10 cellular contexts compared by ENCODE assay signal in genomic region chr20:2984956-2985661, GRCh38. TPM values are rescaled to one million over a fixed set of nuclear protein-coding genes. Genes with fewer than 3 reads are reported as not detected.
DNase-seq lines count a peak whose midpoint lies in the region; ATAC-seq and TF ChIP-seq lines count a peak whose summit lies in the region.
"Had no signal": no experiment of that assay in that cellular context is flagged by ENCODE, and none has a peak within 500 bp of the region (broad histone marks: within the 10 kb centered on the region; RNA-seq: fewer than 3 reads in every experiment).

No MANE protein-coding gene starts in this region.

- H4K20me1 ChIP-seq in H9 (ENCODE audit: control insufficient read depth, insufficient read depth, insufficient read length), result no peaks in the 10 kb centered on the region

- no peak for TF ChIP-seq CTCF in H9 (conservative IDR thresholded peaks at IDR 0.05)

- H3K36me3 Mint-ChIP-seq in activated T-cell treated with anti-CD3 and anti-CD28 coated beads, Interleukin-2, amount 50 U/mL, for 72 hours (ENCODE audit: insufficient read depth in 2 of 2), result peaks cover 16 to 38% of the 10 kb centered on the region in 2 donors
- peaks cover 10 to 35% (median 14%) of the 10 kb centered on the region in 3 experiments; a peak in 6 of 7 replicates for H3K36me3 Mint-ChIP-seq in H9 (ENCODE audit: insufficient read depth in 1 of 3, low read depth in 3 of 3)

- H3K23ac ChIP-seq in H9 (ENCODE audit: insufficient read length, low read depth, low read length), result no peak overlapping the region

- no peak overlapping the region for H3T11ph ChIP-seq in H9 (ENCODE audit: low read length)

- H3K23me2 ChIP-seq in H9 (ENCODE audit: insufficient read length, low read depth, low read length, poor library complexity, severe bottlenecking), result no peaks in the 10 kb centered on the region

- no peak overlapping the region for H3K18ac ChIP-seq in H9 (ENCODE audit: insufficient read length, low read depth, low read length)

- no peak overlapping the region for H3K4me3 Mint-ChIP-seq in activated T-cell treated with anti-CD3 and anti-CD28 coated beads, Interleukin-2, amount 50 U/mL, for 72 hours
- no peak overlapping the region for H3K4me3 Mint-ChIP-seq in H9

- H3K9me3 ChIP-seq in H9 (ENCODE audit: control insufficient read depth, low read depth, low read length), result no peaks in the 10 kb centered on the region
- H3K9me3 ChIP-seq: gastrocnemius medialis had no signal

- no peak overlapping the region for H3K14ac ChIP-seq in H9 (ENCODE audit: insufficient read depth, low read length)

- H3K9me3 Mint-ChIP-seq in activated T-cell treated with anti-CD3 and anti-CD28 coated beads, Interleukin-2, amount 50 U/mL, for 72 hours, result no peaks in the 10 kb centered on the region
- no peaks in the 10 kb centered on the region for H3K9me3 Mint-ChIP-seq in H9

- no peak overlapping the region for H2BK20ac ChIP-seq in H9 (ENCODE audit: low read depth, low read length, poor library complexity, severe bottlenecking)

- no CpG with 5 or more reads among the region's 6 CpGs for WGBS in H9 (ENCODE audit: extremely low coverage, insufficient read length, low lambda C conversion rate)

- no peak overlapping the region for H3K4me2 ChIP-seq in H9 (ENCODE audit: insufficient read depth, insufficient read length, low read length)

- no peaks in the 10 kb centered on the region for H3K4me1 ChIP-seq in H9 (ENCODE audit: insufficient read depth, low read length)

- H3K27me3 Mint-ChIP-seq in activated T-cell treated with anti-CD3 and anti-CD28 coated beads, Interleukin-2, amount 50 U/mL, for 72 hours (ENCODE audit: low read depth), result no peaks in the 10 kb centered on the region
- no peaks in the 10 kb centered on the region for H3K27me3 Mint-ChIP-seq in H9 (ENCODE audit: low read depth)

- H3K56ac ChIP-seq in H9 (ENCODE audit: insufficient read length, low read depth, low read length), result no peak overlapping the region

- no peak overlapping the region for H2BK12ac ChIP-seq in H9 (ENCODE audit: insufficient read length, low read depth, low read length)

- DNase-seq in ACHN (peak; percentile 16), G401 (ENCODE audit: low spot score) (peak; percentile 37), islet precursor cell (peak; percentile 90), H9 (no peak), posterior vena cava (ENCODE audit: low spot score) (no peak), hypothalamus (lab: John Stamatoyannopoulos, UW) (no peak), hippocampal formation (lab: John Stamatoyannopoulos, UW) (no peak)
- DNase-seq in activated T-cell treated with anti-CD3 and anti-CD28 coated beads, Interleukin-2, amount 50 U/mL, for 72 hours, result peak; percentile 59 to 62
- DNase-seq: gastrocnemius medialis; stimulated activated naive CD4-positive, alpha-beta T cell treated with Interleukin-2 at 50 U/mL for 16 hours had no signal

- no peak overlapping the region for H2BK15ac ChIP-seq in H9 (ENCODE audit: low read depth, low read length)

- H2AK5ac ChIP-seq in H9 (ENCODE audit: insufficient read length, low read length), result no peak overlapping the region

- H4K8ac ChIP-seq in H9 (replicated peaks; ENCODE audit: insufficient read length, low read depth, low read length), result no peak overlapping the region

- H4K5ac ChIP-seq in H9 (ENCODE audit: insufficient read length, low read depth, low read length), result no peak overlapping the region

- intact Hi-C loops in posterior vena cava (cut with DNase I), result no loop called here

- no peak overlapping the region for H3K27ac Mint-ChIP-seq in activated T-cell treated with anti-CD3 and anti-CD28 coated beads, Interleukin-2, amount 50 U/mL, for 72 hours
- H3K27ac Mint-ChIP-seq in H9, result no peak overlapping the region

- no peaks in the 10 kb centered on the region for H3K79me2 ChIP-seq in H9 (ENCODE audit: insufficient read depth, low read length)

- no peak overlapping the region for H2AFZ ChIP-seq in H9 (ENCODE audit: low read length)

- no peaks in the 10 kb centered on the region for H3K27me3 ChIP-seq in H9 (ENCODE audit: insufficient read depth, low read length)
- H3K27me3 ChIP-seq: gastrocnemius medialis had no signal

- H2BK120ac ChIP-seq in H9 (ENCODE audit: low read depth, low read length, poor library complexity, severe bottlenecking), result no peak overlapping the region

- no peak overlapping the region for H3K9ac ChIP-seq in H9 (ENCODE audit: extremely low read depth, insufficient read length, low read length)

- H4K91ac ChIP-seq in H9 (ENCODE audit: insufficient read length, low read depth, low read length), result no peak overlapping the region

- no peak overlapping the region for H3K27ac ChIP-seq in H9 (ENCODE audit: insufficient read length, low read depth, low read length)
- H3K27ac ChIP-seq: gastrocnemius medialis had no signal

- no peaks in the 10 kb centered on the region for H3K79me1 ChIP-seq in H9 (ENCODE audit: insufficient read depth, low read depth, low read length, poor library complexity, severe bottlenecking)

- in situ Hi-C loops in ACHN (cut with HindIII; ENCODE audit: low pct_ligation_motif_present, low pct_unique_long_range_greater_than_20kb, low sequenced_read_pairs), result no loop called here
- in situ Hi-C loops in G401 (cut with HindIII; ENCODE audit: low sequenced_read_pairs), result no loop called here

- no peak overlapping the region for H2BK5ac ChIP-seq in H9 (ENCODE audit: insufficient read length, low read length)

- no peaks in the 10 kb centered on the region for H3K4me1 Mint-ChIP-seq in activated T-cell treated with anti-CD3 and anti-CD28 coated beads, Interleukin-2, amount 50 U/mL, for 72 hours (ENCODE audit: low read depth)
- H3K4me1 Mint-ChIP-seq in H9, result no peaks in the 10 kb centered on the region

- ATAC-seq in activated T-cell treated with anti-CD3 and anti-CD28 coated beads, Interleukin-2, amount 50 U/mL, for 72 hours (replicated peaks in 1 of 2), result no peak
- ATAC-seq: gastrocnemius medialis had no signal

- H3K4ac ChIP-seq in H9 (ENCODE audit: low read depth, low read length), result no peak overlapping the region

RNA-seq across cellular contexts. Expression of gene GNRH2, which starts 58.3 kb away (rescaled TPM):
- not detected in 2 replicates for total RNA-seq in G401 (2014; rRNA removed; shearing (Covaris generic))
- 10 to 100 TPM in 1 of 2 donors, 1 to 10 TPM in 1; 5.5 to 87.1 TPM for total RNA-seq in activated T-cell treated with anti-CD3 and anti-CD28 coated beads, Interleukin-2, amount 50 U/mL, for 72 hours
- 0.50 and 1.1 TPM in 2 replicates for total RNA-seq in H9 (2021)
- under 1 TPM in 1 of 2 donors, not detected in 1; 0.43 TPM for total RNA-seq in posterior vena cava
- total RNA-seq: gastrocnemius medialis had no signal

Comparison
In these comparisons a context has a peak if more than half of its experiments do, and no peak if none do; other contexts are left out.
1. DNase-seq: peak in ACHN (single experiment), G401 (single experiment), activated T-cell treated with anti-CD3 and anti-CD28 coated beads, Interleukin-2, amount 50 U/mL, for 72 hours (2 of 2) and islet precursor cell (single experiment); none in H9 (single experiment), posterior vena cava (single experiment), hypothalamus (0 of 51) and hippocampal formation (0 of 2).